ENCODE assay signal across 18 cellular contexts in the genomic region with DNA sequence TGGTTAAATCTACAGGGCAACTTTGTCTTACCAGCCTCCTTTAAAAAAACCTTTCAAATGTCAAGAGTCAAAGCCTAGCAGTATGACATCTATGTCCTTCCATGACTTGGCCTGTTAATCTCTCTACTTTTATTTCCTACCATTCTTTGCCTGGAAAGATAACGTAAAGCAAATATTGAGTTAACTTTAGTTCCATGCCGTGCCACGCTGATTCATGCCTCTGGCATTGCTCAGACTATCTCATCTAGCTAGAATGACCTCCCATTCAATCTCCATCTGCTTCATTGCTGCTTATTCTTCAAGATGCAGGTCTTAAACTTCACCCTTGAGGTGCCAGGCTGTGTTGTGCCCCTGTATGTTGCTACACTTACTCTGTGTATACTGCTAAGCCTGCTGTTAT.
DNase-seq lines count a peak whose midpoint lies in the region; ATAC-seq, FAIRE-seq and TF ChIP-seq lines count a peak whose summit lies in the region.
"Had no signal": no experiment of that assay in that cellular context is flagged by ENCODE, and none has a peak within 500 bp of the region (broad histone marks: within the 10 kb centered on the region; RNA-seq: fewer than 3 reads in every experiment).

No MANE protein-coding gene starts in this region.

- POLR2A ChIA-PET in Caco-2 (lab: Charles Lee) = no interaction called here

- DNase-seq in Caco-2 = peak; percentile 69 to 77
- DNase-seq in M059J (ENCODE audit: low read depth) = peak; percentile 1
- peak; percentile 65 for DNase-seq in bronchial epithelial cell (ENCODE audit: low read depth)
- DNase-seq in mucosa of gallbladder (ENCODE audit: low spot score) = peak; percentile 68
- no peak for DNase-seq in spleen
- no peak for DNase-seq in activated naive CD4-positive, alpha-beta T cell treated with anti-CD3 and anti-CD28 coated beads, Interleukin-2, amount 50 U/mL, for 72 hours (ENCODE audit: low spot score in 2 of 2)
- no peak for DNase-seq in NCI-H1694 (lab: John Stamatoyannopoulos, UW)
- no peak for DNase-seq in DMS153 treated with DMSO at 0.1 percent for 48 hours (lab: John Stamatoyannopoulos, UW; ENCODE audit: unreplicated experiment)
- DNase-seq: activated gamma-delta T cell; CD4-positive, CD25-positive, alpha-beta regulatory T cell; mammary epithelial cell; NCI-H1694 treated with DMSO at 0.1 percent for 48 hours; stimulated activated CD4-positive, alpha-beta T cell treated with anti-CD3 and anti-CD28 coated beads, Interleukin-15, amount 100 ng/mL, for 24 hours; stimulated activated naive CD4-positive, alpha-beta T cell; T-helper 9 cell; upper lobe of left lung had no signal

- TF ChIP-seq CTCF in Caco-2 (IDR thresholded peaks at IDR 0.05; ENCODE audit: insufficient read depth in 1 of 2, low read depth in 1 of 2, low read length in 1 of 2, severe bottlenecking in 1 of 2, unreplicated experiment in 1 of 2) = no peak
- TF ChIP-seq CTCF in bronchial epithelial cell (IDR thresholded peaks at IDR 0.05; ENCODE audit: insufficient read depth, low read length, severe bottlenecking) = no peak
- no peak for TF ChIP-seq CTCF in spleen (IDR thresholded peaks at IDR 0.05 in 8 of 11, conservative IDR thresholded peaks at IDR 0.05 in 3 of 11)

- H3K4me1 Mint-ChIP-seq in Caco-2 (ENCODE audit: low read depth, unreplicated experiment) = peaks cover 18% of the 10 kb centered on the region
- H3K4me1 Mint-ChIP-seq: CD4-positive, CD25-positive, alpha-beta regulatory T cell had no signal

- H3K27me3 ChIP-seq in Caco-2 (replicated peaks; ENCODE audit: control insufficient read depth, insufficient read depth, low read length) = no peaks in the 10 kb centered on the region
- no peaks in the 10 kb centered on the region for H3K27me3 ChIP-seq in bronchial epithelial cell (ENCODE audit: control insufficient read depth, insufficient read depth, low read length)
- no peaks in the 10 kb centered on the region for H3K27me3 ChIP-seq in spleen (replicated peaks in 1 of 7)
- H3K27me3 ChIP-seq: upper lobe of left lung had no signal

- H3K27ac Mint-ChIP-seq in Caco-2 (ENCODE audit: unreplicated experiment) = peak overlapping the region; percentile 94
- no peak overlapping the region for H3K27ac Mint-ChIP-seq in activated naive CD4-positive, alpha-beta T cell treated with anti-CD3 and anti-CD28 coated beads, Interleukin-2, amount 50 U/mL, for 72 hours
- H3K27ac Mint-ChIP-seq: CD4-positive, CD25-positive, alpha-beta regulatory T cell had no signal

- WGBS in spleen, 5 donors = 87 to 96% (median 89%) methylated on average over 3 of the region's 3 CpGs

- intact Hi-C loops in Caco-2 (cut with micrococcal nuclease; ENCODE audit: unreplicated experiment) (loop anchor here (1.0 to 10.0 kb wide), 2 partner anchors 132 to 734 kb away; a partner anchor contains a TSS), spleen (cut with DNase I; ENCODE audit: low total_unique reads) (no loop called here)

- ATAC-seq in activated naive CD4-positive, alpha-beta T cell treated with anti-CD3 and anti-CD28 coated beads, Interleukin-2, amount 50 U/mL, for 72 hours = no peak
- ATAC-seq: HCT116 had no signal

- peak overlapping the region; percentile 41 for H3K4me3 Mint-ChIP-seq in Caco-2 (ENCODE audit: unreplicated experiment)
- H3K4me3 Mint-ChIP-seq: CD4-positive, CD25-positive, alpha-beta regulatory T cell had no signal

- TF ChIP-seq POLR2A in spleen (IDR thresholded peaks at IDR 0.05) = no peak

- H3K9me3 ChIP-seq in Caco-2 (peaks cover 6% of the 10 kb centered on the region; the same call in 1 of the 2 replicates), spleen (peaks cover 0 to 6% (median 0%) of the 10 kb centered on the region in 8 donors)
- H3K9me3 ChIP-seq: upper lobe of left lung had no signal

- H3K36me3 Mint-ChIP-seq in Caco-2 (ENCODE audit: insufficient read depth, unreplicated experiment) = peaks cover 10% of the 10 kb centered on the region
- no peaks in the 10 kb centered on the region for H3K36me3 Mint-ChIP-seq in activated naive CD4-positive, alpha-beta T cell treated with anti-CD3 and anti-CD28 coated beads, Interleukin-2, amount 50 U/mL, for 72 hours
- H3K36me3 Mint-ChIP-seq: CD4-positive, CD25-positive, alpha-beta regulatory T cell had no signal

- H3K27me3 Mint-ChIP-seq in Caco-2 (ENCODE audit: insufficient read depth, unreplicated experiment) = no peaks in the 10 kb centered on the region
- H3K27me3 Mint-ChIP-seq: CD4-positive, CD25-positive, alpha-beta regulatory T cell had no signal

- no peak overlapping the region for H3K27ac ChIP-seq in spleen
- H3K27ac ChIP-seq: upper lobe of left lung had no signal

- peaks cover 16% of the 10 kb centered on the region for H3K9me3 Mint-ChIP-seq in Caco-2 (ENCODE audit: unreplicated experiment)
- peaks cover 12 to 15% of the 10 kb centered on the region in 2 donors for H3K9me3 Mint-ChIP-seq in activated naive CD4-positive, alpha-beta T cell treated with anti-CD3 and anti-CD28 coated beads, Interleukin-2, amount 50 U/mL, for 72 hours

- CTCF ChIA-PET in Caco-2 (lab: Charles Lee) = no interaction called here

- no peaks in the 10 kb centered on the region for H3K36me3 ChIP-seq in Caco-2 (ENCODE audit: control insufficient read depth, insufficient read depth, low read length)
- no peaks in the 10 kb centered on the region for H3K36me3 ChIP-seq in bronchial epithelial cell (ENCODE audit: control insufficient read depth, insufficient read depth, low read length)
- H3K36me3 ChIP-seq in spleen = no peaks in the 10 kb centered on the region
- H3K36me3 ChIP-seq: upper lobe of left lung had no signal

- FAIRE-seq in bronchial epithelial cell (lab: Jason Lieb, UNC) = no peak
- FAIRE-seq: GM19239 had no signal

- no TSS peak for BruUV-seq in Caco-2 (replicated peaks; lab: Mats Ljungman, UMichigan)

- H3K4me3 ChIP-seq in Caco-2 (ENCODE audit: low read depth, low read length) (no peak overlapping the region), bronchial epithelial cell (ENCODE audit: low read depth, low read length) (no peak overlapping the region), spleen (no peak overlapping the region)
- H3K4me3 ChIP-seq: upper lobe of left lung had no signal

- H3K4me1 ChIP-seq in Caco-2 = peaks cover 21% of the 10 kb centered on the region
- H3K4me1 ChIP-seq in spleen = no peaks in the 10 kb centered on the region
- H3K4me1 ChIP-seq: upper lobe of left lung had no signal

Comparison
In these comparisons a context has a peak if more than half of its experiments do, and no peak if none do; other contexts are left out.
1. DNase-seq: peak in Caco-2 (2 of 2), M059J (single experiment), bronchial epithelial cell (single experiment) and mucosa of gallbladder (single experiment); none in spleen (single experiment), activated naive CD4-positive, alpha-beta T cell treated with anti-CD3 and anti-CD28 coated beads, Interleukin-2, amount 50 U/mL, for 72 hours (0 of 2), NCI-H1694 (single experiment) and DMS153 treated with DMSO at 0.1 percent for 48 hours (single experiment).